Comparison of ENCODE assay signal across 2 cellular contexts in the genomic region with DNA sequence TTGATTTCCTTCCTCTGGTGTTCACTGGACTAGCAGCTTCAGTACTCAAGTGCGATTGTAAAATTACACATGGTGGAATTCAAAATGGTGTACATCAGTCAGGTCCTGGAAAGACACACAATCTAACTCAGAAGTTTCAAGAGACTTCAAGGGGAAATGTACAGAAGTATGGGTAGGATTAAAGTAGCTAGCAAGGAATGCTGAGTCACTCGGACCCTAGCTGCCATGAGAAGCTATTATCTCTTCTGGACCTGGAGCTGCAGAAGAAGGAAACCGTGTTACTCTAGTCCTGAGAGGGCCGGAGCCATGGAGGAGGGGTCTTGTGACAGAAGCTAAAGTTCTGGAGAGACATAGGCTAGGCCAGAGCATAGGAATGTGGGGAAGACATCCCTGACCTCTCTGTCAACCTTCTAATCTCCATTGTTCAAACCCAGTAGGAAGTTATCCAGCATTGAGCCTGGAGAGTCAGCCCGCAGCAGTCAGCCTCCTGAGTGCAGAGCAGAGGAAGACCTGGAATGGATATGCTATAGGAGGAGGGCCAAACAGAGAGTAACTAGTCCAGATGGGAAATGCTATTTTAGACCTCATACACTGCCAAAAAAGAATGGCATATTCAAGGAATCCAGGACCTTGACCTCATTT.
TF ChIP-seq lines count a peak whose summit lies in the region.

No MANE protein-coding gene starts in this region.

TF ChIP-seq in IMR-90, 13 proteins besides CTCF, POLR2A, EP300 and RAD21 (continued from another document):
- 0 out of 2 replicates have a peak, but pooled peaks have one; percentile 5 for TF ChIP-seq NFE2L2 (IDR thresholded peaks at IDR 0.05; ENCODE audit: low read depth, low read length)

TF ChIP-seq in liver, 16 proteins besides CTCF, POLR2A, EP300 and RAD21 (continued from another document):
- TF ChIP-seq HNF4A (conservative IDR thresholded peaks at IDR 0.05) (no peak), RXRA (IDR thresholded peaks at IDR 0.05) (no peak), FOXA2 (IDR thresholded peaks at IDR 0.05) (no peak), FOXA1 (IDR thresholded peaks at IDR 0.05) (no peak), NR2F2 (IDR thresholded peaks at IDR 0.05) (peak; percentile 16)
